In genomic region chr14:104851896-104852663, GRCh38 we compare ENCODE assay signal across 27 cellular contexts. TPM values are rescaled to one million over a fixed set of nuclear protein-coding genes. Genes with fewer than 3 reads are reported as not detected.
DNase-seq lines count a peak whose midpoint lies in the region; ATAC-seq, FAIRE-seq and TF ChIP-seq lines count a peak whose summit lies in the region.
"Had no signal": no experiment of that assay in that cellular context is flagged by ENCODE, and none has a peak within 500 bp of the region (broad histone marks: within the 10 kb centered on the region; RNA-seq: fewer than 3 reads in every experiment).

No MANE protein-coding gene starts in this region.

- no peak overlapping the region for H2BK20ac ChIP-seq in H9 (ENCODE audit: low read depth, low read length, poor library complexity, severe bottlenecking)

- TF ChIP-seq CTCF in H9 (conservative IDR thresholded peaks at IDR 0.05) (no peak), bronchial epithelial cell (IDR thresholded peaks at IDR 0.05; ENCODE audit: insufficient read depth, low read length, severe bottlenecking) (no peak), right lobe of liver (IDR thresholded peaks at IDR 0.05) (no peak), omental fat pad (IDR thresholded peaks at IDR 0.05) (no peak)

- H2BK5ac ChIP-seq in H9 (ENCODE audit: insufficient read length, low read length), result no peak overlapping the region

- FAIRE-seq in bronchial epithelial cell (lab: Jason Lieb, UNC), result peak; percentile 81
- FAIRE-seq: colon, D721Med, urothelium cell line had no signal

- H3K27me3 Mint-ChIP-seq in H9 (ENCODE audit: low read depth), result peaks cover 52% of the 10 kb centered on the region

- no peaks in the 10 kb centered on the region for H3K9me3 ChIP-seq in H9 (ENCODE audit: control insufficient read depth, low read depth, low read length)
- no peaks in the 10 kb centered on the region for H3K9me3 ChIP-seq in right lobe of liver
- H3K9me3 ChIP-seq: psoas muscle had no signal

- H2BK15ac ChIP-seq in H9 (ENCODE audit: low read depth, low read length), result no peak overlapping the region

- H3K18ac ChIP-seq in H9 (ENCODE audit: insufficient read length, low read depth, low read length), result no peak overlapping the region

- H3K79me1 ChIP-seq in H9 (ENCODE audit: insufficient read depth, low read depth, low read length, poor library complexity, severe bottlenecking), result no peaks in the 10 kb centered on the region

- ATAC-seq in right lobe of liver (no peak), GM21367 (IDR thresholded peaks at IDR 0.05; ENCODE audit: unreplicated experiment) (no peak), HG03571 (IDR thresholded peaks at IDR 0.05; ENCODE audit: unreplicated experiment) (no peak), HG02884 (IDR thresholded peaks at IDR 0.05; ENCODE audit: unreplicated experiment) (no peak), omental fat pad (ENCODE audit: low FRiP score) (no peak)
- ATAC-seq: left ventricle myocardium superior had no signal

- no peak overlapping the region for H2AFZ ChIP-seq in H9 (ENCODE audit: low read length)
- H2AFZ ChIP-seq: PC-9 had no signal

- no peak overlapping the region for H2AK5ac ChIP-seq in H9 (ENCODE audit: insufficient read length, low read length)

- H2BK120ac ChIP-seq in H9 (ENCODE audit: low read depth, low read length, poor library complexity, severe bottlenecking), result no peak overlapping the region

- WGBS in H9 (ENCODE audit: extremely low coverage, insufficient read length, low lambda C conversion rate), result no CpG with 5 or more reads among the region's 23 CpGs
- WGBS in right lobe of liver (ENCODE audit: insufficient coverage, low coverage, low lambda C conversion rate, missing lambda C conversion rate), result 57% methylated on average over 19 of the region's 23 CpGs

- H4K91ac ChIP-seq in H9 (ENCODE audit: insufficient read length, low read depth, low read length), result no peak overlapping the region

- H3K27ac Mint-ChIP-seq in H9, result no peak overlapping the region
- H3K27ac Mint-ChIP-seq: activated CD4-positive, alpha-beta T cell treated with anti-CD3 and anti-CD28 coated beads, Interleukin-2, amount 10 ng/mL, durations not matched to agents 7 days and 5 days; activated T-helper 2 cell treated with anti-CD3 and anti-CD28 coated beads, Interferon-gamma antibody, Interleukin-2, Interleukin-4, amounts not matched to agents 10 μg/mL and 5 μg/mL and 100 μg/mL, durations not matched to agents 14 hours and 24 hours and 36 hours; nephron had no signal

- H3K9ac ChIP-seq in H9 (ENCODE audit: extremely low read depth, insufficient read length, low read length), result no peak overlapping the region

- DNase-seq in AG20443 (ENCODE audit: low spot score), result peak; percentile 32
- peak; percentile 31 for DNase-seq in H9
- no peak for DNase-seq in bronchial epithelial cell (ENCODE audit: low read depth)
- peak in 2 of 3 donors; percentile 18 to 24 for DNase-seq in right lobe of liver
- no peak for DNase-seq in omental fat pad (ENCODE audit: low spot score)
- DNase-seq: activated CD4-positive, alpha-beta T cell treated with anti-CD3 and anti-CD28 coated beads, Interleukin-2, amount 10 ng/mL, durations not matched to agents 7 days and 5 days; effector memory CD4-positive, alpha-beta T cell; Kasumi-1; left ventricle myocardium superior; NCI-H2029 treated with DMSO at 0.1 percent for 48 hours; NCI-H226; NCI-H82; PC-9; psoas muscle; stimulated activated CD4-positive, alpha-beta T cell treated with anti-CD3 and anti-CD28 coated beads, Interleukin-1b, Interleukin-23, amount 100 ng/mL, for 48 hours; substantia nigra; T-helper 2 cell; WERI-Rb-1 had no signal

- H3K36me3 Mint-ChIP-seq in H9 (ENCODE audit: insufficient read depth in 1 of 3, low read depth in 3 of 3), result no peaks in the 10 kb centered on the region; a peak in 1 of 7 replicates

- H3K27ac ChIP-seq in H9 (ENCODE audit: insufficient read length, low read depth, low read length) (no peak overlapping the region), right lobe of liver (no peak overlapping the region)
- H3K27ac ChIP-seq: C4-2B, PC-9, psoas muscle, WERI-Rb-1 had no signal

- H3K4me3 ChIP-seq in bronchial epithelial cell (ENCODE audit: low read depth, low read length) (no peak overlapping the region), right lobe of liver (no peak overlapping the region)
- H3K4me3 ChIP-seq: PC-9, psoas muscle had no signal

- no peak overlapping the region for H3T11ph ChIP-seq in H9 (ENCODE audit: low read length)

- H3K4me1 Mint-ChIP-seq in H9, result peaks cover 8 to 15% of the 10 kb centered on the region in 2 experiments
- H3K4me1 Mint-ChIP-seq: activated CD4-positive, alpha-beta T cell treated with anti-CD3 and anti-CD28 coated beads, Interleukin-2, amount 10 ng/mL, durations not matched to agents 7 days and 5 days; nephron had no signal

- H3K27me3 ChIP-seq in H9 (ENCODE audit: insufficient read depth, low read length) (no peaks in the 10 kb centered on the region), bronchial epithelial cell (ENCODE audit: control insufficient read depth, insufficient read depth, low read length) (no peaks in the 10 kb centered on the region), right lobe of liver (no peaks in the 10 kb centered on the region)

- H4K5ac ChIP-seq in H9 (ENCODE audit: insufficient read length, low read depth, low read length), result no peak overlapping the region

- intact Hi-C loops in right lobe of liver (cut with DNase I), result no loop called here

- no peak for TF ChIP-seq POLR2A in right lobe of liver (IDR thresholded peaks at IDR 0.05)

- no peaks in the 10 kb centered on the region for H4K20me1 ChIP-seq in H9 (ENCODE audit: control insufficient read depth, insufficient read depth, insufficient read length)

- H4K8ac ChIP-seq in H9 (replicated peaks; ENCODE audit: insufficient read length, low read depth, low read length), result no peak overlapping the region

- H3K36me3 ChIP-seq in bronchial epithelial cell (ENCODE audit: control insufficient read depth, insufficient read depth, low read length) (no peaks in the 10 kb centered on the region), right lobe of liver (no peaks in the 10 kb centered on the region)
- H3K36me3 ChIP-seq: WERI-Rb-1 had no signal

- H3K23ac ChIP-seq in H9 (ENCODE audit: insufficient read length, low read depth, low read length), result no peak overlapping the region

- H3K23me2 ChIP-seq in H9 (ENCODE audit: insufficient read length, low read depth, low read length, poor library complexity, severe bottlenecking), result no peaks in the 10 kb centered on the region

- no peak overlapping the region for H3K4ac ChIP-seq in H9 (ENCODE audit: low read depth, low read length)

- peaks cover 3% of the 10 kb centered on the region; the same call in 1 of the 2 replicates for H3K4me1 ChIP-seq in H9 (ENCODE audit: insufficient read depth, low read length)
- no peaks in the 10 kb centered on the region for H3K4me1 ChIP-seq in right lobe of liver
- H3K4me1 ChIP-seq: psoas muscle had no signal

- no peak overlapping the region for H3K14ac ChIP-seq in H9 (ENCODE audit: insufficient read depth, low read length)

- H3K56ac ChIP-seq in H9 (ENCODE audit: insufficient read length, low read depth, low read length), result no peak overlapping the region

- no peak overlapping the region for H3K4me3 Mint-ChIP-seq in H9
- H3K4me3 Mint-ChIP-seq: activated CD4-positive, alpha-beta T cell treated with anti-CD3 and anti-CD28 coated beads, Interleukin-2, amount 10 ng/mL, durations not matched to agents 7 days and 5 days; nephron had no signal

- H2BK12ac ChIP-seq in H9 (ENCODE audit: insufficient read length, low read depth, low read length), result no peak overlapping the region

- no peak overlapping the region for H3K4me2 ChIP-seq in H9 (ENCODE audit: insufficient read depth, insufficient read length, low read length)
- H3K4me2 ChIP-seq: PC-9 had no signal

- no peaks in the 10 kb centered on the region for H3K9me3 Mint-ChIP-seq in H9
- H3K9me3 Mint-ChIP-seq: activated CD4-positive, alpha-beta T cell treated with anti-CD3 and anti-CD28 coated beads, Interleukin-2, amount 10 ng/mL, durations not matched to agents 7 days and 5 days; activated T-helper 2 cell treated with anti-CD3 and anti-CD28 coated beads, Interferon-gamma antibody, Interleukin-2, Interleukin-4, amounts not matched to agents 10 μg/mL and 5 μg/mL and 100 μg/mL, durations not matched to agents 14 hours and 24 hours and 36 hours; nephron had no signal

- no peaks in the 10 kb centered on the region for H3K79me2 ChIP-seq in H9 (ENCODE audit: insufficient read depth, low read length)

RNA-seq across cellular contexts. Expression of gene CEP170B, which starts 13.0 kb away (rescaled TPM):
- total RNA-seq in H9 (2021) (28.5 and 28.8 TPM in 2 replicates), bronchial epithelial cell (29.0 and 41.5 TPM in 2 replicates), right lobe of liver (10 to 100 TPM; 13.2 to 22.4 (median 16.8) TPM), omental fat pad (10 to 100 TPM in 3 of 4 donors, 1 to 10 TPM in 1; 5.5 to 29.3 (median 13.0) TPM)

RNA-seq across cellular contexts. Expression of gene ZBTB42, which starts 51.2 kb away (rescaled TPM):
- total RNA-seq in H9 (2021) (5.9 and 6.1 TPM in 2 replicates), bronchial epithelial cell (5.2 and 5.3 TPM in 2 replicates), right lobe of liver (10 to 100 TPM in 2 of 6 experiments, 1 to 10 TPM in 4; 2.2 to 13.7 (median 3.6) TPM), omental fat pad (1 to 10 TPM; 3.0 to 8.0 (median 6.3) TPM)

RNA-seq across cellular contexts. Expression of gene AKT1, which starts 56.5 kb away (rescaled TPM):
- 95.1 and 101 TPM in 2 replicates for total RNA-seq in H9 (2021)
- 164 and 191 TPM in 2 replicates for total RNA-seq in bronchial epithelial cell
- total RNA-seq in right lobe of liver, result 10 to 100 TPM; 66.7 to 92.1 (median 83.9) TPM
- total RNA-seq in omental fat pad, result 100 to 1,000 TPM; 104 to 121 (median 107) TPM

Comparison
In these comparisons a context has a peak if more than half of its experiments do, and no peak if none do; other contexts are left out.
1. DNase-seq: peak in AG20443 (single experiment), H9 (single experiment) and right lobe of liver (2 of 3); none in bronchial epithelial cell (single experiment) and omental fat pad (single experiment).